ENCODE assay signal across 1 cellular context in the genomic region with DNA sequence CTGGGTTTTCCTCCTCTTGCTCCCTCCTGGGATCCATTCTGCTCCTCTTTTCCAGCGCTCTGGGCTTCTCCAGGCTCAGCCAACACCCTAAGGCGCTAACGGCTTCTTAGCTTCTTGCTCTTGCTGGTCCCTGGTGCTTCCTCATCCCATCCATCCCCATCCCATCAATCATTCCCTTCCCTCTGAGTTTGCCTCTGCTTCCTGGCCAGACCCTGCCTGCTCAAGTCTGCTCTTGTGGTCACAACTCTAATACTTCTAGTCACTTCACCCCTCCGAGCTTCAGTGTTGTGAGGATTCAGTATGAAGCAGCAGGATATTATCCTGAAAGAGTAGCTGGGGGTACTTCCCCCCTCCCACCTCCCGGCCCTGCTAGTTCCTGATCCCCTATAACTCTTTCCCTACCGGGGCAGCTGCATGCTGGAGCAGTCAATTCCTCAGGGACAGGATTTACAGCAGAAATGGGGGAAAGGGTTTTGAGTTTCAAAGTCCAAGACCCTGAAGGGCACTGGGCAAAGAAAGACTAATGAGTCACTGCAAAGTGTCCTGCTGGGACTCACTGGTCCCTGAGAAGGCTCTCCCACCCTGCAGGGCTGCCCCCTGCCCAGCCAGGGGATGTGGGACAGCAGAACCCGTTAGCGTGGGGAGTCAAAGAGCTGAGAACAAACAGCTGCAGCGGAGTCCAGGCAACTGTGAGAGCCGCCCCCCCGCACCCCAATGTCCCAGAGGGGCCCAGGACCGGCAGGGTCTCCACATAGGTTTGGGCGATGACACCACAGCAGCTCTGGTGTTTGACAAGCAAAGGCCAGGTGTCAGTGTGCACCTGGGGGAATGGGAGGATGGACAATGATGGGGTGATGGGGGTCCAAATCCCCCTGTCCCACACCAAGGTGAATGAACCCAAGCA.
TF ChIP-seq lines count a peak whose summit lies in the region.

No MANE protein-coding gene starts in this region.

TF ChIP-seq in H1, 55 proteins besides CTCF, POLR2A, EP300 and RAD21:
- TF ChIP-seq FOSL1 (IDR thresholded peaks at IDR 0.05; ENCODE audit: insufficient read depth, low read depth, low read length) (no peak), TEAD4 (IDR thresholded peaks at IDR 0.05; ENCODE audit: low read depth, low read length) (no peak), JUND (IDR thresholded peaks at IDR 0.05; ENCODE audit: low read length) (no peak), EGR1 (IDR thresholded peaks at IDR 0.05; ENCODE audit: borderline replicate concordance, low read depth, low read length) (no peak), SP1 (IDR thresholded peaks at IDR 0.05; ENCODE audit: low read depth, low read length) (no peak), TBP (IDR thresholded peaks at IDR 0.05; ENCODE audit: low read depth, low read length) (no peak), GABPA (IDR thresholded peaks at IDR 0.05; ENCODE audit: borderline replicate concordance, insufficient read depth, low read length) (no peak), CREB1 (IDR thresholded peaks at IDR 0.05) (no peak), TAF7 (optimal IDR thresholded peaks at IDR 0.05; ENCODE audit: borderline replicate concordance, low read depth, low read length) (no peak), MAFK (IDR thresholded peaks at IDR 0.05; ENCODE audit: low read depth, low read length) (no peak), TCF12 (IDR thresholded peaks at IDR 0.05; ENCODE audit: low read depth, low read length) (no peak)
- TF ChIP-seq, protein P1, sequence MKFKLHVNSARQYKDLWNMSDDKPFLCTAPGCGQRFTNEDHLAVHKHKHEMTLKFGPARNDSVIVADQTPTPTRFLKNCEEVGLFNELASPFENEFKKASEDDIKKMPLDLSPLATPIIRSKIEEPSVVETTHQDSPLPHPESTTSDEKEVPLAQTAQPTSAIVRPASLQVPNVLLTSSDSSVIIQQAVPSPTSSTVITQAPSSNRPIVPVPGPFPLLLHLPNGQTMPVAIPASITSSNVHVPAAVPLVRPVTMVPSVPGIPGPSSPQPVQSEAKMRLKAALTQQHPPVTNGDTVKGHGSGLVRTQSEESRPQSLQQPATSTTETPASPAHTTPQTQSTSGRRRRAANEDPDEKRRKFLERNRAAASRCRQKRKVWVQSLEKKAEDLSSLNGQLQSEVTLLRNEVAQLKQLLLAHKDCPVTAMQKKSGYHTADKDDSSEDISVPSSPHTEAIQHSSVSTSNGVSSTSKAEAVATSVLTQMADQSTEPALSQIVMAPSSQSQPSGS (IDR thresholded peaks at IDR 0.05; ENCODE audit: low read length): no peak
- TF ChIP-seq, protein P2, sequence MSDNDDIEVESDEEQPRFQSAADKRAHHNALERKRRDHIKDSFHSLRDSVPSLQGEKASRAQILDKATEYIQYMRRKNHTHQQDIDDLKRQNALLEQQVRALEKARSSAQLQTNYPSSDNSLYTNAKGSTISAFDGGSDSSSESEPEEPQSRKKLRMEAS (IDR thresholded peaks at IDR 0.05): no peak
- TF ChIP-seq, protein P3, sequence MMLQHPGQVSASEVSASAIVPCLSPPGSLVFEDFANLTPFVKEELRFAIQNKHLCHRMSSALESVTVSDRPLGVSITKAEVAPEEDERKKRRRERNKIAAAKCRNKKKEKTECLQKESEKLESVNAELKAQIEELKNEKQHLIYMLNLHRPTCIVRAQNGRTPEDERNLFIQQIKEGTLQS (IDR thresholded peaks at IDR 0.05; ENCODE audit: insufficient read depth, low read depth, low read length): no peak
